In genomic region chr1:151968058-151968457, GRCh38 we compare ENCODE assay signal across 1 cellular context.
TF ChIP-seq lines count a peak whose summit lies in the region.

No MANE protein-coding gene starts in this region.

TF ChIP-seq in K562, 482 proteins besides CTCF, POLR2A, EP300 and RAD21 (continued from another document and continues in another):
- no peak for TF ChIP-seq VEZF1 (CRISPR knock-in tag; IDR thresholded peaks at IDR 0.05)
- TF ChIP-seq JUN (IDR thresholded peaks at IDR 0.05; ENCODE audit: borderline replicate concordance, low read depth, low read length) = no peak
- no peak for TF ChIP-seq JUN (CRISPR knock-in tag; IDR thresholded peaks at IDR 0.05; ENCODE audit: borderline replicate concordance)
- TF ChIP-seq C11orf30 (IDR thresholded peaks at IDR 0.05; ENCODE audit: low read depth) = peak; percentile 35; the same call in 1 of the 2 replicates
- TF ChIP-seq ZNF384 (IDR thresholded peaks at IDR 0.05; ENCODE audit: low read depth, low read length) = peak; percentile 30; the same call in 1 of the 2 replicates
- no peak for TF ChIP-seq NFIC (IDR thresholded peaks at IDR 0.05)
- no peak for TF ChIP-seq ZNF589 (CRISPR knock-in tag; IDR thresholded peaks at IDR 0.05; ENCODE audit: low read depth)
- TF ChIP-seq SMC3 (conservative IDR thresholded peaks at IDR 0.05; ENCODE audit: insufficient read depth, low read depth, low read length) = peak; percentile 76
- TF ChIP-seq FOXA3 (CRISPR knock-in tag; conservative IDR thresholded peaks at IDR 0.05 in 1 of 2, IDR thresholded peaks at IDR 0.05 in 1 of 2) = peak in 1 of 2 experiments; percentile 47; a peak in 1 of 4 replicates
- TF ChIP-seq NR2C2 (CRISPR knock-in tag; IDR thresholded peaks at IDR 0.05) = no peak
- TF ChIP-seq NR2C2 (tag; IDR thresholded peaks at IDR 0.05) = no peak
- TF ChIP-seq, protein P1, sequence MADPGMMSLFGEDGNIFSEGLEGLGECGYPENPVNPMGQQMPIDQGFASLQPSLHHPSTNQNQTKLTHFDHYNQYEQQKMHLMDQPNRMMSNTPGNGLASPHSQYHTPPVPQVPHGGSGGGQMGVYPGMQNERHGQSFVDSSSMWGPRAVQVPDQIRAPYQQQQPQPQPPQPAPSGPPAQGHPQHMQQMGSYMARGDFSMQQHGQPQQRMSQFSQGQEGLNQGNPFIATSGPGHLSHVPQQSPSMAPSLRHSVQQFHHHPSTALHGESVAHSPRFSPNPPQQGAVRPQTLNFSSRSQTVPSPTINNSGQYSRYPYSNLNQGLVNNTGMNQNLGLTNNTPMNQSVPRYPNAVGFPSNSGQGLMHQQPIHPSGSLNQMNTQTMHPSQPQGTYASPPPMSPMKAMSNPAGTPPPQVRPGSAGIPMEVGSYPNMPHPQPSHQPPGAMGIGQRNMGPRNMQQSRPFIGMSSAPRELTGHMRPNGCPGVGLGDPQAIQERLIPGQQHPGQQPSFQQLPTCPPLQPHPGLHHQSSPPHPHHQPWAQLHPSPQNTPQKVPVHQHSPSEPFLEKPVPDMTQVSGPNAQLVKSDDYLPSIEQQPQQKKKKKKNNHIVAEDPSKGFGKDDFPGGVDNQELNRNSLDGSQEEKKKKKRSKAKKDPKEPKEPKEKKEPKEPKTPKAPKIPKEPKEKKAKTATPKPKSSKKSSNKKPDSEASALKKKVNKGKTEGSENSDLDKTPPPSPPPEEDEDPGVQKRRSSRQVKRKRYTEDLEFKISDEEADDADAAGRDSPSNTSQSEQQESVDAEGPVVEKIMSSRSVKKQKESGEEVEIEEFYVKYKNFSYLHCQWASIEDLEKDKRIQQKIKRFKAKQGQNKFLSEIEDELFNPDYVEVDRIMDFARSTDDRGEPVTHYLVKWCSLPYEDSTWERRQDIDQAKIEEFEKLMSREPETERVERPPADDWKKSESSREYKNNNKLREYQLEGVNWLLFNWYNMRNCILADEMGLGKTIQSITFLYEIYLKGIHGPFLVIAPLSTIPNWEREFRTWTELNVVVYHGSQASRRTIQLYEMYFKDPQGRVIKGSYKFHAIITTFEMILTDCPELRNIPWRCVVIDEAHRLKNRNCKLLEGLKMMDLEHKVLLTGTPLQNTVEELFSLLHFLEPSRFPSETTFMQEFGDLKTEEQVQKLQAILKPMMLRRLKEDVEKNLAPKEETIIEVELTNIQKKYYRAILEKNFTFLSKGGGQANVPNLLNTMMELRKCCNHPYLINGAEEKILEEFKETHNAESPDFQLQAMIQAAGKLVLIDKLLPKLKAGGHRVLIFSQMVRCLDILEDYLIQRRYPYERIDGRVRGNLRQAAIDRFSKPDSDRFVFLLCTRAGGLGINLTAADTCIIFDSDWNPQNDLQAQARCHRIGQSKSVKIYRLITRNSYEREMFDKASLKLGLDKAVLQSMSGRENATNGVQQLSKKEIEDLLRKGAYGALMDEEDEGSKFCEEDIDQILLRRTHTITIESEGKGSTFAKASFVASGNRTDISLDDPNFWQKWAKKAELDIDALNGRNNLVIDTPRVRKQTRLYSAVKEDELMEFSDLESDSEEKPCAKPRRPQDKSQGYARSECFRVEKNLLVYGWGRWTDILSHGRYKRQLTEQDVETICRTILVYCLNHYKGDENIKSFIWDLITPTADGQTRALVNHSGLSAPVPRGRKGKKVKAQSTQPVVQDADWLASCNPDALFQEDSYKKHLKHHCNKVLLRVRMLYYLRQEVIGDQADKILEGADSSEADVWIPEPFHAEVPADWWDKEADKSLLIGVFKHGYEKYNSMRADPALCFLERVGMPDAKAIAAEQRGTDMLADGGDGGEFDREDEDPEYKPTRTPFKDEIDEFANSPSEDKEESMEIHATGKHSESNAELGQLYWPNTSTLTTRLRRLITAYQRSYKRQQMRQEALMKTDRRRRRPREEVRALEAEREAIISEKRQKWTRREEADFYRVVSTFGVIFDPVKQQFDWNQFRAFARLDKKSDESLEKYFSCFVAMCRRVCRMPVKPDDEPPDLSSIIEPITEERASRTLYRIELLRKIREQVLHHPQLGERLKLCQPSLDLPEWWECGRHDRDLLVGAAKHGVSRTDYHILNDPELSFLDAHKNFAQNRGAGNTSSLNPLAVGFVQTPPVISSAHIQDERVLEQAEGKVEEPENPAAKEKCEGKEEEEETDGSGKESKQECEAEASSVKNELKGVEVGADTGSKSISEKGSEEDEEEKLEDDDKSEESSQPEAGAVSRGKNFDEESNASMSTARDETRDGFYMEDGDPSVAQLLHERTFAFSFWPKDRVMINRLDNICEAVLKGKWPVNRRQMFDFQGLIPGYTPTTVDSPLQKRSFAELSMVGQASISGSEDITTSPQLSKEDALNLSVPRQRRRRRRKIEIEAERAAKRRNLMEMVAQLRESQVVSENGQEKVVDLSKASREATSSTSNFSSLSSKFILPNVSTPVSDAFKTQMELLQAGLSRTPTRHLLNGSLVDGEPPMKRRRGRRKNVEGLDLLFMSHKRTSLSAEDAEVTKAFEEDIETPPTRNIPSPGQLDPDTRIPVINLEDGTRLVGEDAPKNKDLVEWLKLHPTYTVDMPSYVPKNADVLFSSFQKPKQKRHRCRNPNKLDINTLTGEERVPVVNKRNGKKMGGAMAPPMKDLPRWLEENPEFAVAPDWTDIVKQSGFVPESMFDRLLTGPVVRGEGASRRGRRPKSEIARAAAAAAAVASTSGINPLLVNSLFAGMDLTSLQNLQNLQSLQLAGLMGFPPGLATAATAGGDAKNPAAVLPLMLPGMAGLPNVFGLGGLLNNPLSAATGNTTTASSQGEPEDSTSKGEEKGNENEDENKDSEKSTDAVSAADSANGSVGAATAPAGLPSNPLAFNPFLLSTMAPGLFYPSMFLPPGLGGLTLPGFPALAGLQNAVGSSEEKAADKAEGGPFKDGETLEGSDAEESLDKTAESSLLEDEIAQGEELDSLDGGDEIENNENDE (IDR thresholded peaks at IDR 0.05; ENCODE audit: low read depth, low read length) = no peak
- no peak for TF ChIP-seq ZNF274 (IDR thresholded peaks at IDR 0.05; ENCODE audit: borderline replicate concordance, low read depth, low read length)
- no peak for TF ChIP-seq HMG20A (CRISPR knock-in tag; conservative IDR thresholded peaks at IDR 0.05)
- no peak for TF ChIP-seq MYC (IDR thresholded peaks at IDR 0.05; ENCODE audit: low read depth, low read length)
- TF ChIP-seq MYC (CRISPR knock-in tag; IDR thresholded peaks at IDR 0.05; ENCODE audit: borderline replicate concordance, low read depth) = no peak
- no peak for TF ChIP-seq ILK (tag; IDR thresholded peaks at IDR 0.05; ENCODE audit: borderline replicate concordance, low read depth)
- TF ChIP-seq KAT8 (IDR thresholded peaks at IDR 0.05; ENCODE audit: low read depth) = no peak
- TF ChIP-seq ARID2 (IDR thresholded peaks at IDR 0.05) = peak; percentile 73; the same call in 1 of the 2 replicates
- TF ChIP-seq FOXK1 (CRISPR knock-in tag; IDR thresholded peaks at IDR 0.05; ENCODE audit: borderline replicate concordance) = no peak
- peak; percentile 76 for TF ChIP-seq DEAF1 (CRISPR knock-in tag; IDR thresholded peaks at IDR 0.05)
- no peak for TF ChIP-seq AFF1 (IDR thresholded peaks at IDR 0.05; ENCODE audit: low read depth in 1 of 2, partially characterized antibody in 2 of 2)
- TF ChIP-seq, protein P2, sequence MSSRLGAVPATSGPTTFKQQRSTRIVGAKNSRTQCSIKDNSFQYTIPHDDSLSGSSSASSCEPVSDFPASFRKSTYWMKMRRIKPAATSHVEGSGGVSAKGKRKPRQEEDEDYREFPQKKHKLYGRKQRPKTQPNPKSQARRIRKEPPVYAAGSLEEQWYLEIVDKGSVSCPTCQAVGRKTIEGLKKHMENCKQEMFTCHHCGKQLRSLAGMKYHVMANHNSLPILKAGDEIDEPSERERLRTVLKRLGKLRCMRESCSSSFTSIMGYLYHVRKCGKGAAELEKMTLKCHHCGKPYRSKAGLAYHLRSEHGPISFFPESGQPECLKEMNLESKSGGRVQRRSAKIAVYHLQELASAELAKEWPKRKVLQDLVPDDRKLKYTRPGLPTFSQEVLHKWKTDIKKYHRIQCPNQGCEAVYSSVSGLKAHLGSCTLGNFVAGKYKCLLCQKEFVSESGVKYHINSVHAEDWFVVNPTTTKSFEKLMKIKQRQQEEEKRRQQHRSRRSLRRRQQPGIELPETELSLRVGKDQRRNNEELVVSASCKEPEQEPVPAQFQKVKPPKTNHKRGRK (tag; IDR thresholded peaks at IDR 0.05) = no peak
- TF ChIP-seq ZNF316 (IDR thresholded peaks at IDR 0.05) = peak; percentile 60
- TF ChIP-seq, protein P3, sequence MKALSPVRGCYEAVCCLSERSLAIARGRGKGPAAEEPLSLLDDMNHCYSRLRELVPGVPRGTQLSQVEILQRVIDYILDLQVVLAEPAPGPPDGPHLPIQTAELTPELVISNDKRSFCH (CRISPR knock-in tag; IDR thresholded peaks at IDR 0.05) = no peak
- TF ChIP-seq, protein P3 (tag; IDR thresholded peaks at IDR 0.05) = no peak
- no peak for TF ChIP-seq ZFP30 (CRISPR knock-in tag; IDR thresholded peaks at IDR 0.05; ENCODE audit: borderline replicate concordance)
- TF ChIP-seq ZNF311 (CRISPR knock-in tag; IDR thresholded peaks at IDR 0.05) = no peak
- no peak for TF ChIP-seq ZC3H11A (IDR thresholded peaks at IDR 0.05; ENCODE audit: low read depth, low read length)
- TF ChIP-seq ZBTB9 (CRISPR knock-in tag; IDR thresholded peaks at IDR 0.05) = no peak
- TF ChIP-seq MAFK (IDR thresholded peaks at IDR 0.05; ENCODE audit: low read length) = peak; percentile 55
- no peak for TF ChIP-seq BRF1 (IDR thresholded peaks at IDR 0.05; ENCODE audit: borderline replicate concordance, extremely low read depth, insufficient read length)
- no peak for TF ChIP-seq RB1 (IDR thresholded peaks at IDR 0.05; ENCODE audit: low read depth)
- TF ChIP-seq, protein P4, sequence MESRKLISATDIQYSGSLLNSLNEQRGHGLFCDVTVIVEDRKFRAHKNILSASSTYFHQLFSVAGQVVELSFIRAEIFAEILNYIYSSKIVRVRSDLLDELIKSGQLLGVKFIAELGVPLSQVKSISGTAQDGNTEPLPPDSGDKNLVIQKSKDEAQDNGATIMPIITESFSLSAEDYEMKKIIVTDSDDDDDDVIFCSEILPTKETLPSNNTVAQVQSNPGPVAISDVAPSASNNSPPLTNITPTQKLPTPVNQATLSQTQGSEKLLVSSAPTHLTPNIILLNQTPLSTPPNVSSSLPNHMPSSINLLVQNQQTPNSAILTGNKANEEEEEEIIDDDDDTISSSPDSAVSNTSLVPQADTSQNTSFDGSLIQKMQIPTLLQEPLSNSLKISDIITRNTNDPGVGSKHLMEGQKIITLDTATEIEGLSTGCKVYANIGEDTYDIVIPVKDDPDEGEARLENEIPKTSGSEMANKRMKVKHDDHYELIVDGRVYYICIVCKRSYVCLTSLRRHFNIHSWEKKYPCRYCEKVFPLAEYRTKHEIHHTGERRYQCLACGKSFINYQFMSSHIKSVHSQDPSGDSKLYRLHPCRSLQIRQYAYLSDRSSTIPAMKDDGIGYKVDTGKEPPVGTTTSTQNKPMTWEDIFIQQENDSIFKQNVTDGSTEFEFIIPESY (CRISPR knock-in tag; IDR thresholded peaks at IDR 0.05) = no peak
- TF ChIP-seq NFRKB (IDR thresholded peaks at IDR 0.05; ENCODE audit: low read depth) = no peak
- no peak for TF ChIP-seq MEF2D (tag; conservative IDR thresholded peaks at IDR 0.05; ENCODE audit: low read depth)
